ENCODE assay signal across 8 cellular contexts in genomic region chr18:77114564-77115391, GRCh38. TPM values are rescaled to one million over a fixed set of nuclear protein-coding genes. Genes with fewer than 3 reads are reported as not detected.
DNase-seq lines count a peak whose midpoint lies in the region; ATAC-seq, FAIRE-seq and TF ChIP-seq lines count a peak whose summit lies in the region.

No MANE protein-coding gene starts in this region.

- peak; percentile 95 to 98 for TF ChIP-seq EP300 in tibial nerve (IDR thresholded peaks at IDR 0.05)

- H3K36me3 Mint-ChIP-seq in central memory CD8-positive, alpha-beta T cell (ENCODE audit: insufficient read depth), result peaks cover 49% of the 10 kb centered on the region

- H3K4me2 ChIP-seq in OCI-LY3 (ENCODE audit: low read length), result 0 out of 2 replicates have a peak overlapping the region, but pooled peaks have one; percentile 8

- H3K27ac ChIP-seq in OCI-LY3 (ENCODE audit: low read length), result no peak overlapping the region
- H3K27ac ChIP-seq in lower lobe of right lung, result peak overlapping the region; percentile 89
- H3K27ac ChIP-seq in tibial nerve, result peak overlapping the region; percentile 58 to 86 (median 80)

- ATAC-seq in HG02884 (IDR thresholded peaks at IDR 0.05; ENCODE audit: unreplicated experiment) (peak; percentile 52), lower lobe of right lung (peak; percentile 91 to 93)
- ATAC-seq in central memory CD8-positive, alpha-beta T cell (replicated peaks; ENCODE audit: extremely low read depth, poor library complexity, severe bottlenecking), result peak; percentile 45

- H3K4me1 ChIP-seq in OCI-LY3 (ENCODE audit: low read length) (peaks cover 16% of the 10 kb centered on the region), lower lobe of right lung (peaks cover 58% of the 10 kb centered on the region), tibial nerve (peaks cover 0 to 18% (median 1%) of the 10 kb centered on the region in 4 donors)

- TF ChIP-seq CTCF in OCI-LY3 (IDR thresholded peaks at IDR 0.05; ENCODE audit: low read depth, low read length) (no peak), lower lobe of right lung (IDR thresholded peaks at IDR 0.05) (no peak), tibial nerve (IDR thresholded peaks at IDR 0.05) (no peak)

- H3K4me3 ChIP-seq in OCI-LY3 (ENCODE audit: low read length), result no peak overlapping the region
- H3K4me3 ChIP-seq in lower lobe of right lung, result peak overlapping the region; percentile 27
- H3K4me3 ChIP-seq in tibial nerve, result no peak overlapping the region

- DNase-seq in GM18507 (ENCODE audit: extremely low spot score, insufficient read length, low read depth) (no peak), lower lobe of right lung (peak; percentile 95), tibial nerve (ENCODE audit: low spot score in 2 of 2) (peak; percentile 56 to 82), RPMI8226 (no peak), hippocampal formation (lab: John Stamatoyannopoulos, UW) (no peak)
- DNase-seq in central memory CD8-positive, alpha-beta T cell (ENCODE audit: low spot score in 2 of 2), result no peak

- peaks cover 55% of the 10 kb centered on the region for H4K20me1 ChIP-seq in OCI-LY3 (ENCODE audit: insufficient read depth, low read length)

- 56 to 66% methylated on average over 22 to 25 of the region's 27 CpGs for WGBS in tibial nerve, 2 donors

- FAIRE-seq in GM18507 (lab: Jason Lieb, UNC), result peak; percentile 96

- peak overlapping the region; percentile 68 for H3K4me3 Mint-ChIP-seq in central memory CD8-positive, alpha-beta T cell

- peak overlapping the region; percentile 71 for H3K27ac Mint-ChIP-seq in central memory CD8-positive, alpha-beta T cell (ENCODE audit: low read depth)

- intact Hi-C loops in lower lobe of right lung (cut with DNase I), result no loop called here

- no peak for TF ChIP-seq POLR2A in tibial nerve (IDR thresholded peaks at IDR 0.05)

- H3K36me3 ChIP-seq in OCI-LY3 (replicated peaks; ENCODE audit: low read depth, low read length) (peaks cover 36% of the 10 kb centered on the region), lower lobe of right lung (peaks cover 6% of the 10 kb centered on the region), tibial nerve (no peaks in the 10 kb centered on the region)

- H3K9ac ChIP-seq in OCI-LY3 (ENCODE audit: low read length), result no peak overlapping the region

- no peak overlapping the region for H2AFZ ChIP-seq in OCI-LY3 (ENCODE audit: low read depth, low read length)

- no peaks in the 10 kb centered on the region for H3K9me3 ChIP-seq in OCI-LY3 (ENCODE audit: insufficient read depth, low read length)
- no peaks in the 10 kb centered on the region for H3K9me3 ChIP-seq in lower lobe of right lung
- no peaks in the 10 kb centered on the region for H3K9me3 ChIP-seq in tibial nerve

- no peaks in the 10 kb centered on the region for H3K9me3 Mint-ChIP-seq in central memory CD8-positive, alpha-beta T cell

- peaks cover 93% of the 10 kb centered on the region for H3K4me1 Mint-ChIP-seq in central memory CD8-positive, alpha-beta T cell

- no peaks in the 10 kb centered on the region for H3K27me3 ChIP-seq in OCI-LY3 (ENCODE audit: low read depth, low read length)
- no peaks in the 10 kb centered on the region for H3K27me3 ChIP-seq in lower lobe of right lung (ENCODE audit: low read depth)
- no peaks in the 10 kb centered on the region for H3K27me3 ChIP-seq in tibial nerve

- no peaks in the 10 kb centered on the region for H3K27me3 Mint-ChIP-seq in central memory CD8-positive, alpha-beta T cell

- H3K79me2 ChIP-seq in OCI-LY3 (ENCODE audit: low read length), result peaks cover 46% of the 10 kb centered on the region

RNA-seq across cellular contexts. Expression of gene MBP, which starts 17.8 kb away (rescaled TPM):
- total RNA-seq in lower lobe of right lung (90.6 TPM), tibial nerve (1,000 to 10,000 TPM in 3 of 4 donors, 100 to 1,000 TPM in 1; 831 to 1,485 (median 1,405) TPM)

Comparison
In these comparisons a context has a peak if more than half of its experiments do, and no peak if none do; other contexts are left out.
1. DNase-seq: peak in lower lobe of right lung (single experiment) and tibial nerve (2 of 2); none in GM18507 (single experiment), central memory CD8-positive, alpha-beta T cell (0 of 2), RPMI8226 (single experiment) and hippocampal formation (0 of 2).
2. Peak in every context shown above with its lines, with median percentiles within 50 percentile points of each other: ATAC-seq.